ENCODE assay signal across 9 cellular contexts in genomic region chr11:128054323-128054910, GRCh38.
DNase-seq lines count a peak whose midpoint lies in the region; ATAC-seq and TF ChIP-seq lines count a peak whose summit lies in the region.
"Had no signal": no experiment of that assay in that cellular context is flagged by ENCODE, and none has a peak within 500 bp of the region (broad histone marks: within the 10 kb centered on the region; RNA-seq: fewer than 3 reads in every experiment).

No MANE protein-coding gene starts in this region.

- no peaks in the 10 kb centered on the region for H3K27me3 Mint-ChIP-seq in stimulated activated naive CD8-positive, alpha-beta T cell treated with anti-CD3 and anti-CD28 coated beads, Interleukin-15, Interleukin-2, amounts not matched to agents 100 ng/mL and 50 ng/mL, for 24 hours
- H3K27me3 Mint-ChIP-seq in activated T-helper 1 cell treated with anti-CD3 and anti-CD28 coated beads, Interleukin-12 subunit alpha, Interleukin-12 subunit beta, Interleukin-2, Interleukin-4 antibody, amounts not matched to agents 30 ng/mL and 10 ng/mL and 1 ng/mL, durations not matched to agents 14 hours and 24 hours and 36 hours (ENCODE audit: insufficient read depth): no peaks in the 10 kb centered on the region

- TF ChIP-seq CTCF in GM10266 (IDR thresholded peaks at IDR 0.05; ENCODE audit: control insufficient read depth, insufficient read depth, low read depth, missing control alignments): no peak

- peaks cover 65% of the 10 kb centered on the region for H3K4me1 Mint-ChIP-seq in stimulated activated naive CD8-positive, alpha-beta T cell treated with anti-CD3 and anti-CD28 coated beads, Interleukin-15, Interleukin-2, amounts not matched to agents 100 ng/mL and 50 ng/mL, for 24 hours (ENCODE audit: low read depth)
- H3K4me1 Mint-ChIP-seq in activated T-helper 1 cell treated with anti-CD3 and anti-CD28 coated beads, Interleukin-12 subunit alpha, Interleukin-12 subunit beta, Interleukin-2, Interleukin-4 antibody, amounts not matched to agents 30 ng/mL and 10 ng/mL and 1 ng/mL, durations not matched to agents 14 hours and 24 hours and 36 hours (ENCODE audit: low read depth): peaks cover 60% of the 10 kb centered on the region

- peak overlapping the region; percentile 68 for H3K4me3 Mint-ChIP-seq in stimulated activated naive CD8-positive, alpha-beta T cell treated with anti-CD3 and anti-CD28 coated beads, Interleukin-15, Interleukin-2, amounts not matched to agents 100 ng/mL and 50 ng/mL, for 24 hours
- H3K4me3 Mint-ChIP-seq in activated T-helper 1 cell treated with anti-CD3 and anti-CD28 coated beads, Interleukin-12 subunit alpha, Interleukin-12 subunit beta, Interleukin-2, Interleukin-4 antibody, amounts not matched to agents 30 ng/mL and 10 ng/mL and 1 ng/mL, durations not matched to agents 14 hours and 24 hours and 36 hours: peak overlapping the region; percentile 77

- intact Hi-C loops in activated T-helper 1 cell treated with anti-CD3 and anti-CD28 coated beads, Interleukin-12 subunit alpha, Interleukin-12 subunit beta, Interleukin-2, Interleukin-4 antibody, amounts not matched to agents 30 ng/mL and 10 ng/mL and 1 ng/mL, durations not matched to agents 14 hours and 24 hours and 36 hours (cut with micrococcal nuclease): no loop called here

- H3K27ac Mint-ChIP-seq in stimulated activated naive CD8-positive, alpha-beta T cell treated with anti-CD3 and anti-CD28 coated beads, Interleukin-15, Interleukin-2, amounts not matched to agents 100 ng/mL and 50 ng/mL, for 24 hours: peak overlapping the region; percentile 92
- peak overlapping the region; percentile 84 for H3K27ac Mint-ChIP-seq in activated T-helper 1 cell treated with anti-CD3 and anti-CD28 coated beads, Interleukin-12 subunit alpha, Interleukin-12 subunit beta, Interleukin-2, Interleukin-4 antibody, amounts not matched to agents 30 ng/mL and 10 ng/mL and 1 ng/mL, durations not matched to agents 14 hours and 24 hours and 36 hours

- DNase-seq in stimulated activated naive CD8-positive, alpha-beta T cell treated with anti-CD3 and anti-CD28 coated beads, Interleukin-15, Interleukin-2, amounts not matched to agents 100 U/mL and 50 U/mL, for 24 hours: no peak
- no peak for DNase-seq in activated T-helper 1 cell treated with anti-CD3 and anti-CD28 coated beads, Interleukin-12 subunit alpha, Interleukin-12 subunit beta, Interleukin-2, Interleukin-4 antibody, amounts not matched to agents 30 ng/mL and 10 ng/mL and 1 ng/mL, durations not matched to agents 14 hours and 24 hours and 36 hours (ENCODE audit: low spot score)
- DNase-seq in GM10266 (ENCODE audit: extremely low spot score): no peak
- DNase-seq in anterior cingulate cortex (lab: John Stamatoyannopoulos, UW): no peak
- no peak for DNase-seq in foreskin melanocyte

- no peaks in the 10 kb centered on the region for H3K9me3 Mint-ChIP-seq in stimulated activated naive CD8-positive, alpha-beta T cell treated with anti-CD3 and anti-CD28 coated beads, Interleukin-15, Interleukin-2, amounts not matched to agents 100 ng/mL and 50 ng/mL, for 24 hours
- no peaks in the 10 kb centered on the region for H3K9me3 Mint-ChIP-seq in activated T-helper 1 cell treated with anti-CD3 and anti-CD28 coated beads, Interleukin-12 subunit alpha, Interleukin-12 subunit beta, Interleukin-2, Interleukin-4 antibody, amounts not matched to agents 30 ng/mL and 10 ng/mL and 1 ng/mL, durations not matched to agents 14 hours and 24 hours and 36 hours

- peaks cover 4% of the 10 kb centered on the region for H3K36me3 Mint-ChIP-seq in stimulated activated naive CD8-positive, alpha-beta T cell treated with anti-CD3 and anti-CD28 coated beads, Interleukin-15, Interleukin-2, amounts not matched to agents 100 ng/mL and 50 ng/mL, for 24 hours (ENCODE audit: low read depth)
- H3K36me3 Mint-ChIP-seq in activated T-helper 1 cell treated with anti-CD3 and anti-CD28 coated beads, Interleukin-12 subunit alpha, Interleukin-12 subunit beta, Interleukin-2, Interleukin-4 antibody, amounts not matched to agents 30 ng/mL and 10 ng/mL and 1 ng/mL, durations not matched to agents 14 hours and 24 hours and 36 hours (ENCODE audit: low read depth): peaks cover 2% of the 10 kb centered on the region

- ATAC-seq in stimulated activated naive CD8-positive, alpha-beta T cell treated with anti-CD3 and anti-CD28 coated beads, Interleukin-15, Interleukin-2, amounts not matched to agents 100 U/mL and 50 U/mL, for 24 hours: no peak
- ATAC-seq in HG03097 (IDR thresholded peaks at IDR 0.05; ENCODE audit: low FRiP score, unreplicated experiment) (peak; percentile 46), HG02970 (IDR thresholded peaks at IDR 0.05; ENCODE audit: low FRiP score, unreplicated experiment) (no peak)
- ATAC-seq: Panc1 had no signal
